ENCODE assay signal across 1 cellular context in genomic region chr5:135521964-135522363, GRCh38.
TF ChIP-seq lines count a peak whose summit lies in the region.

No MANE protein-coding gene starts in this region.

TF ChIP-seq in HepG2, 621 proteins besides CTCF, POLR2A, EP300 and RAD21:
- TF ChIP-seq RFX1 (IDR thresholded peaks at IDR 0.05) = no peak
- TF ChIP-seq MAFK (conservative IDR thresholded peaks at IDR 0.05 in 1 of 2, IDR thresholded peaks at IDR 0.05 in 1 of 2; ENCODE audit: low read length in 2 of 2) = peak; percentile 49 to 78; a peak in 3 of 4 replicates
- peak; percentile 56 for TF ChIP-seq MAFF (IDR thresholded peaks at IDR 0.05; ENCODE audit: low read depth, low read length)
